In the genomic region with DNA sequence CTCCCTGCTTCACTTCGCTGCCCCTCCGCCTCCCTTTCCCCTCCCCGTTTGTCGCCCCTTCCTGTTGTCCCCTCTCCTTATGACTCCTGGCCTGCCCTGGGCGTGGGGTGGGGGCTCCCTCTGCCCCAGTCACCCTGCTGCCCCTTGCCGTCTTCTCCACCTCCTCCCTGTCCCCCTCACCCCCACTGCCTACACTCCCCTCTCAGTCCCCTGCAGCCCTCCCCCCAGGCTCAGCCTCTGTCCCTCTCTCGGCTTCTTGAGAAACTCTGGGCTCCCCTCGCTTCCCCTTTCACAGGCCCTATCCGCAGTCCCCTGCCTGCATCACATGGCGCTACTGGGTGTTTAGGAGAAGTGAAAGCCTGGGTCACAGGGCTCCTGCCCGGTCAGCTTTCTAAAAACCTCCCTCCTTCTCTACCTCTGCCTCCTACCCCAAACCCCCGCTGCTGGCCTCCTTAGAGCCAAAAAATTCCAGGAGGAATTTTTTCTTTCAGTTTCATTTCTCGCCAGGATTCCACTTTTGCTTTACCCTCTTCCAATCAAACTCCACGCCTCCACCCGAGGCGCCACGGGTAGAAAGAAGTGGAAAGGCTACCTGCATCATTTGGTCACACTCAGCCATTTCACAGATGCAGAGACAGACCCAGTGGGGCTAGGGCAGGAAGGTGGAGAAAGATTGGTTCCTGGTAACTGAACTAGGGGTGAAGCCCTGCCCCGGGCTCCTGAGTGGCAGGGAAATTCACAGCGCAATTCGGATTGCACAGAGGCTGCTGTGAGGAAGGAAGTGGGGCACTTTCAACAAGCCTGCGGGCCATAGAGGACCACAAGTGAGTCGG, we compare ENCODE assay signal across 8 cellular contexts. TPM values are rescaled to one million over a fixed set of nuclear protein-coding genes. Genes with fewer than 3 reads are reported as not detected.
DNase-seq lines count a peak whose midpoint lies in the region; ATAC-seq and TF ChIP-seq lines count a peak whose summit lies in the region.

Gene SLC15A3, minus strand, starts transcription at position 268 of the 833 bp plus-strand sequence. CDS start 625 bp downstream, outside the sequence.

- H4K8ac ChIP-seq in trophoblast cell (ENCODE audit: low read depth, low read length): no peak within 1 kb of the TSS

- H3K23ac ChIP-seq in trophoblast cell (ENCODE audit: low read length): no peak within 1 kb of the TSS

- no peak within 1 kb of the TSS for H3K18ac ChIP-seq in trophoblast cell (ENCODE audit: low read length)

- peaks cover 3% of the 10 kb centered on the region for H3K79me1 ChIP-seq in trophoblast cell (ENCODE audit: low read length)

- H2BK120ac ChIP-seq in trophoblast cell (ENCODE audit: insufficient read depth, low read length, poor library complexity): no peak within 1 kb of the TSS

- H2BK5ac ChIP-seq in trophoblast cell (ENCODE audit: low read depth, low read length, poor library complexity): no peak within 1 kb of the TSS

- TF ChIP-seq CTCF in heart left ventricle (IDR thresholded peaks at IDR 0.05): no peak

- 12 to 25% (median 13%) methylated on average over 22 of the region's 22 CpGs for WGBS in heart left ventricle, 4 donors
- WGBS in trophoblast cell (ENCODE audit: extremely low coverage, insufficient coverage, insufficient read length): no CpG with 5 or more reads among the region's 22 CpGs

- H3K4me1 ChIP-seq in heart left ventricle (peaks cover 0 to 65% (median 15%) of the 10 kb centered on the region in 12 donors), trophoblast cell (ENCODE audit: control insufficient read depth in 1 of 2, insufficient read depth in 2 of 2, low read length in 2 of 2) (peaks cover 8 to 13% of the 10 kb centered on the region in 2 experiments)

- peak; percentile 12 for DNase-seq in GM04503 (ENCODE audit: low read depth)
- DNase-seq in KG1 (lab: John Stamatoyannopoulos, UW): peak; percentile 44
- peak; percentile 15 for DNase-seq in activated naive CD4-positive, alpha-beta T cell treated with Interleukin-2 at 50 U/mL for 16 hours
- peak; percentile 70 to 84 (median 77) for DNase-seq in heart left ventricle
- peak; percentile 74 to 89 for DNase-seq in trophoblast cell
- DNase-seq in NCI-H774 (lab: John Stamatoyannopoulos, UW): no peak
- no peak for DNase-seq in NCI-H82 (lab: John Stamatoyannopoulos, UW)

- H3K4me3 ChIP-seq in heart left ventricle (peak within 1 kb of the TSS; percentile 45 to 77 (median 58)), trophoblast cell (ENCODE audit: low read depth, low read length) (peak within 1 kb of the TSS; percentile 50)

- H3K9me3 ChIP-seq in heart left ventricle (no peaks in the 10 kb centered on the region), trophoblast cell (ENCODE audit: insufficient read depth, low read depth, low read length) (peaks cover 3% of the 10 kb centered on the region)

- H3K79me2 ChIP-seq in trophoblast cell (ENCODE audit: control insufficient read depth, insufficient read depth, low read length, poor library complexity): no peaks in the 10 kb centered on the region

- H3K4ac ChIP-seq in trophoblast cell (ENCODE audit: low read depth, low read length): no peak within 1 kb of the TSS

- H2AK5ac ChIP-seq in trophoblast cell (ENCODE audit: low read length): no peak within 1 kb of the TSS

- H3K27ac ChIP-seq in heart left ventricle (peak within 1 kb of the TSS; percentile 67 to 96 (median 87)), trophoblast cell (ENCODE audit: low read depth, low read length) (no peak within 1 kb of the TSS)

- H4K91ac ChIP-seq in trophoblast cell (ENCODE audit: low read depth, low read length): no peak within 1 kb of the TSS

- no peak within 1 kb of the TSS for H3K14ac ChIP-seq in trophoblast cell (ENCODE audit: low read length)

- peak within 1 kb of the TSS; percentile 55 for H3K4me2 ChIP-seq in trophoblast cell (ENCODE audit: low read length)

- H3K27me3 ChIP-seq in heart left ventricle (peaks cover 0 to 5% (median 0%) of the 10 kb centered on the region in 9 donors), trophoblast cell (ENCODE audit: insufficient read depth, low read length) (peaks cover 13% of the 10 kb centered on the region)

- H3K36me3 ChIP-seq in heart left ventricle (peaks cover 0 to 4% (median 0%) of the 10 kb centered on the region in 9 donors), trophoblast cell (ENCODE audit: control insufficient read depth in 1 of 2, insufficient read depth in 2 of 2, low read length in 2 of 2) (no peaks in the 10 kb centered on the region)

- H2AFZ ChIP-seq in trophoblast cell (ENCODE audit: insufficient read depth, low read length, poor library complexity): peak within 1 kb of the TSS; percentile 69

- TF ChIP-seq POLR2A in heart left ventricle (IDR thresholded peaks at IDR 0.05): peak in 1 of 2 donors; percentile 9

- H4K12ac ChIP-seq in trophoblast cell (ENCODE audit: low read depth, low read length): no peak within 1 kb of the TSS

- no peak within 1 kb of the TSS for H3K9ac ChIP-seq in trophoblast cell (ENCODE audit: low read length)

- ATAC-seq in GM21528 (IDR thresholded peaks at IDR 0.05; ENCODE audit: low FRiP score, unreplicated experiment) (peak; percentile 62), heart left ventricle (peak; percentile 67 to 86 (median 78))

- H2BK12ac ChIP-seq in trophoblast cell (ENCODE audit: low read length): no peak within 1 kb of the TSS

- intact Hi-C loops in heart left ventricle (cut with DNase I): loop anchor here in 4 of 10 donors (2.0 to 5.0 kb wide), 4 partner anchors 35 to 120 kb away; partner anchors contain the start of gene TMEM109 (in 3 of the 4)

RNA-seq across cellular contexts. Expression of gene SLC15A3, which starts in this region (rescaled TPM):
- 10 to 100 TPM; 11.9 to 85.1 (median 19.1) TPM for total RNA-seq in heart left ventricle
- 10 to 100 TPM; 14.8 to 26.4 TPM for polyA plus RNA-seq in heart left ventricle
- polyA plus RNA-seq in trophoblast cell (2013): 2.0 and 2.9 TPM in 2 replicates

Comparison
In these comparisons a context has a peak if more than half of its experiments do, and no peak if none do; other contexts are left out.
1. DNase-seq: peak in GM04503 (single experiment), KG1 (single experiment), activated naive CD4-positive, alpha-beta T cell treated with Interleukin-2 at 50 U/mL for 16 hours (single experiment), heart left ventricle (5 of 5) and trophoblast cell (2 of 2); none in NCI-H774 (single experiment) and NCI-H82 (single experiment).